In genomic region chr20:13788167-13788834, GRCh38 we compare ENCODE assay signal across 8 cellular contexts. TPM values are rescaled to one million over a fixed set of nuclear protein-coding genes. Genes with fewer than 3 reads are reported as not detected.
A peak's percentile ranks its signal among the peaks of the same experiment; 100 is the strongest.
DNase-seq lines count a peak whose midpoint lies in the region; ATAC-seq and TF ChIP-seq lines count a peak whose summit lies in the region.

No MANE protein-coding gene starts in this region.

- no peak overlapping the region for H3K4me3 ChIP-seq in spleen

- WGBS in spleen, 5 donors, result 14 to 21% (median 19%) methylated on average over 1 of the region's 1 CpG

- TF ChIP-seq CTCF in GM12872 (IDR thresholded peaks at IDR 0.05; ENCODE audit: insufficient read depth, low read depth, low read length) (peak; percentile 55), spleen (IDR thresholded peaks at IDR 0.05 in 8 of 11, conservative IDR thresholded peaks at IDR 0.05 in 3 of 11) (peak in 7 of 11 experiments; percentile 22 to 42 (median 27))

- peaks cover 0 to 61% (median 31%) of the 10 kb centered on the region in 6 donors for H3K36me3 ChIP-seq in spleen

- no peaks in the 10 kb centered on the region for H3K9me3 ChIP-seq in spleen

- DNase-seq in AG20443 (ENCODE audit: low spot score), result peak; percentile 55
- peak; percentile 28 for DNase-seq in NCI-H446 treated with DMSO at 0.1 percent for 48 hours (lab: John Stamatoyannopoulos, UW)
- peak; percentile 18 for DNase-seq in activated T-cell treated with anti-CD3 and anti-CD28 coated beads for 24 hours (ENCODE audit: low read depth)
- peak; percentile 36 for DNase-seq in foreskin melanocyte
- DNase-seq in spleen, result no peak

- no peak for TF ChIP-seq POLR2A in spleen (IDR thresholded peaks at IDR 0.05)

- intact Hi-C loops in spleen (cut with DNase I; ENCODE audit: low total_unique reads), result no loop called here

- H3K27me3 ChIP-seq in spleen (replicated peaks in 1 of 7), result no peaks in the 10 kb centered on the region

- peaks cover 13 to 48% (median 32%) of the 10 kb centered on the region in 6 donors for H3K4me1 ChIP-seq in spleen

- peak; percentile 34 for ATAC-seq in HG03066 (IDR thresholded peaks at IDR 0.05; ENCODE audit: low read depth, unreplicated experiment)
- no peak for ATAC-seq in GM21528 (IDR thresholded peaks at IDR 0.05; ENCODE audit: low FRiP score, unreplicated experiment)

- no peak overlapping the region for H3K27ac ChIP-seq in spleen

RNA-seq across cellular contexts. Expression of gene NDUFAF5, which starts 3.5 kb away (rescaled TPM):
- total RNA-seq in spleen, result 10 to 100 TPM; 11.5 to 31.0 (median 27.6) TPM
- 10 to 100 TPM; 17.8 to 37.2 (median 23.3) TPM for polyA plus RNA-seq in spleen

RNA-seq across cellular contexts. Expression of gene ESF1, which starts 3.6 kb away (rescaled TPM):
- total RNA-seq in spleen, result 10 to 100 TPM in 6 of 7 donors, 1 to 10 TPM in 1; 8.2 to 15.6 (median 14.6) TPM
- polyA plus RNA-seq in spleen, result 10 to 100 TPM in 1 of 3 donors, 1 to 10 TPM in 2; 6.9 to 10.3 (median 9.0) TPM
